In genomic region chr5:151903243-151903653, GRCh38 we compare ENCODE assay signal across 13 cellular contexts. TPM values are rescaled to one million over a fixed set of nuclear protein-coding genes. Genes with fewer than 3 reads are reported as not detected.
DNase-seq lines count a peak whose midpoint lies in the region; ATAC-seq and TF ChIP-seq lines count a peak whose summit lies in the region.
"Had no signal": no experiment of that assay in that cellular context is flagged by ENCODE, and none has a peak within 500 bp of the region (broad histone marks: within the 10 kb centered on the region; RNA-seq: fewer than 3 reads in every experiment).

No MANE protein-coding gene starts in this region.

- ATAC-seq in GM18505 (IDR thresholded peaks at IDR 0.05; ENCODE audit: unreplicated experiment) (peak; percentile 96), GM21390 (IDR thresholded peaks at IDR 0.05; ENCODE audit: unreplicated experiment) (peak; percentile 96), HG03064 (IDR thresholded peaks at IDR 0.05; ENCODE audit: low read depth, unreplicated experiment) (peak; percentile 94)
- ATAC-seq: HCT116 had no signal

- peaks cover 0 to 6% of the 10 kb centered on the region in 2 donors for H3K4me1 ChIP-seq in adrenal gland (replicated peaks in 1 of 2)

- WGBS in adrenal gland, 4 donors = 47 to 62% (median 54%) methylated on average over 2 of the region's 2 CpGs

- H3K4me1 Mint-ChIP-seq in activated naive CD8-positive, alpha-beta T cell treated with anti-CD3 and anti-CD28 coated beads for 36 hours = no peaks in the 10 kb centered on the region
- H3K4me1 Mint-ChIP-seq in type B pancreatic cell (ENCODE audit: unreplicated experiment) = peaks cover 10% of the 10 kb centered on the region

- TF ChIP-seq CTCF in choroid plexus epithelial cell (conservative IDR thresholded peaks at IDR 0.05; ENCODE audit: low read depth, low read length) (no peak), type B pancreatic cell (conservative IDR thresholded peaks at IDR 0.05) (no peak), adrenal gland (IDR thresholded peaks at IDR 0.05) (no peak)

- H3K36me3 ChIP-seq in adrenal gland (replicated peaks in 1 of 2) = no peaks in the 10 kb centered on the region

- peak; percentile 30 for DNase-seq in choroid plexus epithelial cell (ENCODE audit: low read depth)
- DNase-seq in LoVo (ENCODE audit: low spot score) = no peak
- DNase-seq in activated naive CD8-positive, alpha-beta T cell treated with anti-CD3 and anti-CD28 coated beads for 36 hours = no peak
- no peak for DNase-seq in type B pancreatic cell (ENCODE audit: extremely low spot score, unreplicated experiment)
- no peak for DNase-seq in adrenal gland
- DNase-seq: NCI-H146 had no signal

- no peaks in the 10 kb centered on the region for H3K27me3 ChIP-seq in adrenal gland

- intact Hi-C loops in adrenal gland (cut with DNase I) = no loop called here

- TF ChIP-seq POLR2A in GM18505 (IDR thresholded peaks at IDR 0.05; ENCODE audit: borderline replicate concordance, extremely low read depth, insufficient read depth, insufficient read length) = no peak
- TF ChIP-seq POLR2A in adrenal gland (IDR thresholded peaks at IDR 0.05) = no peak

- no peaks in the 10 kb centered on the region for H3K9me3 Mint-ChIP-seq in activated naive CD8-positive, alpha-beta T cell treated with anti-CD3 and anti-CD28 coated beads for 36 hours
- H3K9me3 Mint-ChIP-seq in type B pancreatic cell = no peaks in the 10 kb centered on the region

- no peak overlapping the region for H3K27ac ChIP-seq in adrenal gland

- H3K36me3 Mint-ChIP-seq in activated naive CD8-positive, alpha-beta T cell treated with anti-CD3 and anti-CD28 coated beads for 36 hours = no peaks in the 10 kb centered on the region
- no peaks in the 10 kb centered on the region for H3K36me3 Mint-ChIP-seq in type B pancreatic cell

- no peaks in the 10 kb centered on the region for H3K9me3 ChIP-seq in adrenal gland (replicated peaks in 1 of 3)

- H3K27ac Mint-ChIP-seq in activated naive CD8-positive, alpha-beta T cell treated with anti-CD3 and anti-CD28 coated beads for 36 hours = no peak overlapping the region
- no peak overlapping the region for H3K27ac Mint-ChIP-seq in type B pancreatic cell

- no peak overlapping the region for H3K4me3 ChIP-seq in choroid plexus epithelial cell (ENCODE audit: low read depth, low read length)
- H3K4me3 ChIP-seq in adrenal gland = no peak overlapping the region

- H3K4me3 Mint-ChIP-seq in activated naive CD8-positive, alpha-beta T cell treated with anti-CD3 and anti-CD28 coated beads for 36 hours = no peak overlapping the region
- no peak overlapping the region for H3K4me3 Mint-ChIP-seq in type B pancreatic cell

- no peaks in the 10 kb centered on the region for H3K27me3 Mint-ChIP-seq in activated naive CD8-positive, alpha-beta T cell treated with anti-CD3 and anti-CD28 coated beads for 36 hours
- H3K27me3 Mint-ChIP-seq in type B pancreatic cell = peaks cover 4% of the 10 kb centered on the region

RNA-seq across cellular contexts. Expression of gene GLRA1, which starts 21.4 kb away (rescaled TPM):
- total RNA-seq in activated naive CD8-positive, alpha-beta T cell treated with anti-CD3 and anti-CD28 coated beads for 36 hours = not detected
- 0.39 and 0.79 TPM in 2 replicates for total RNA-seq in type B pancreatic cell (ENCODE audit: low replicate concordance)
- 1 to 10 TPM in 2 of 8 donors, under 1 TPM in 1, not detected in 5; 0.53 to 2.7 (median 1.4) TPM for total RNA-seq in adrenal gland
- polyA plus RNA-seq in adrenal gland = 1 to 10 TPM in 1 of 3 donors, under 1 TPM in 1, not detected in 1; 0.40 to 1.3 TPM
- total RNA-seq: activated CD8-positive, alpha-beta memory T cell treated with anti-CD3 and anti-CD28 coated beads for 36 hours; fibroblast of lung; temporal lobe had no signal
- polyA plus RNA-seq: fibroblast of lung had no signal
